ENCODE assay signal across 23 cellular contexts in the genomic region with DNA sequence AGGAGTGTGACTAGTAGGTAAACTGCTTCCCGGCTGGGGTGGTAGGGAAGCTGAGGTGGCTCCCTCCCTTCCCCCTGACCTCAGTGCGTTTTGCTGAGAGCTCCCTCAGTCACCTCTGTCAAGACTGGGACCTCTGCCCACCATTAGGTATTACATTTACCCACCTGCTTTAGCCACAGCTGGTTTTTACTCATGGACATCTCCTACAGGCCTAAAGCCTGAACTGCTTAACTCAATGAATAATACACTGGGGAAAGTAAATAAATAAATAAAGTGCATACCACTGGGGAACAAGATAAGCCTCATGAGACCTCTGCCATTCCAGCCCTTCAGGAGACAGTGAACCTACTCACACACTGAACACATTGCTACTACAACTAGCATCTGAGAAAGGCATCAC. TPM values are rescaled to one million over a fixed set of nuclear protein-coding genes. Genes with fewer than 3 reads are reported as not detected.
DNase-seq lines count a peak whose midpoint lies in the region; ATAC-seq and TF ChIP-seq lines count a peak whose summit lies in the region.
"Had no signal": no experiment of that assay in that cellular context is flagged by ENCODE, and none has a peak within 500 bp of the region (broad histone marks: within the 10 kb centered on the region; RNA-seq: fewer than 3 reads in every experiment).

No MANE protein-coding gene starts in this region.

- H3K9me3 ChIP-seq in PC-3 (ENCODE audit: low read length), result no peaks in the 10 kb centered on the region

- H3K36me3 Mint-ChIP-seq in activated CD8-positive, alpha-beta memory T cell treated with anti-CD3 and anti-CD28 coated beads, Interleukin-2, amount 10 ng/mL, durations not matched to agents 7 days and 5 days, result peaks cover 3% of the 10 kb centered on the region

- intact Hi-C loops in PC-3 (cut with micrococcal nuclease), result no loop called here

- no peaks in the 10 kb centered on the region for H3K27me3 ChIP-seq in PC-3 (ENCODE audit: low read length)
- H3K27me3 ChIP-seq: BLaER1 had no signal

- POLR2A ChIA-PET in PC-3 (lab: Charles Lee; ENCODE audit: unreplicated experiment), result no interaction called here

- ATAC-seq in PC-3, result peak; percentile 31; the same call in 1 of the 2 replicates
- ATAC-seq in GM19035 (IDR thresholded peaks at IDR 0.05; ENCODE audit: unreplicated experiment), result no peak
- ATAC-seq in activated CD8-positive, alpha-beta memory T cell treated with anti-CD3 and anti-CD28 coated beads, Interleukin-2, amount 10 ng/mL, durations not matched to agents 7 days and 5 days, result no peak

- DNase-seq in H4 (ENCODE audit: low spot score) (peak; percentile 42), PC-3 (no peak), choroid plexus epithelial cell (ENCODE audit: low read depth) (peak; percentile 22), retinal pigment epithelial cell (ENCODE audit: low read depth) (no peak), iPS-NIHi7 (ENCODE audit: extremely low spot score) (no peak)
- no peak for DNase-seq in activated CD8-positive, alpha-beta memory T cell treated with anti-CD3 and anti-CD28 coated beads, Interleukin-2, amount 10 ng/mL, durations not matched to agents 7 days and 5 days
- DNase-seq: CD4-positive, alpha-beta T cell; COR-L47; DMS79; NCI-H1105; NCI-H146; NCI-H2029 treated with DMSO at 0.1 percent for 48 hours; NCI-H2171; NCI-H345; NCI-H524; NCI-H82; OCI-M1; SHP77 treated with DMSO at 0.1 percent for 48 hours; SK-N-SH had no signal

- H3K9me3 Mint-ChIP-seq in activated CD8-positive, alpha-beta memory T cell treated with anti-CD3 and anti-CD28 coated beads, Interleukin-2, amount 10 ng/mL, durations not matched to agents 7 days and 5 days (ENCODE audit: low read depth), result peaks cover 6% of the 10 kb centered on the region

- no peak overlapping the region for H3K4me2 ChIP-seq in PC-3 (ENCODE audit: low read length)
- H3K4me2 ChIP-seq: BLaER1, SK-N-SH had no signal

- H2AFZ ChIP-seq in PC-3 (ENCODE audit: low read length), result no peak overlapping the region

- no peaks in the 10 kb centered on the region for H3K9me2 ChIP-seq in PC-3 (replicated peaks; ENCODE audit: low read length)
- H3K9me2 ChIP-seq: SK-N-SH had no signal

- H3F3A ChIP-seq in PC-3 (ENCODE audit: low read length, unreplicated experiment), result no peaks in the 10 kb centered on the region

- H3K4me3 ChIP-seq in PC-3 (ENCODE audit: low read length), result no peak overlapping the region
- H3K4me3 ChIP-seq in choroid plexus epithelial cell (ENCODE audit: low read depth, low read length), result no peak overlapping the region
- no peak overlapping the region for H3K4me3 ChIP-seq in retinal pigment epithelial cell (ENCODE audit: low read length)
- H3K4me3 ChIP-seq: BLaER1, HAP-1 had no signal

- no peaks in the 10 kb centered on the region for H3K79me2 ChIP-seq in PC-3 (ENCODE audit: low read length)

- H4K20me1 ChIP-seq in PC-3 (ENCODE audit: low read length), result no peaks in the 10 kb centered on the region
- H4K20me1 ChIP-seq: BLaER1 had no signal

- no TSS peak for BruUV-seq in PC-3 (replicated peaks; lab: Mats Ljungman, UMichigan)

- CTCF ChIA-PET in PC-3 (lab: Charles Lee), result interaction anchor here (0.6 kb wide), 1 partner anchor 45 kb away, joined by 3 read pairs; no protein-coding TSS in a partner anchor
- CTCF ChIA-PET in activated CD8-positive, alpha-beta memory T cell treated with anti-CD3 and anti-CD28 coated beads, Interleukin-2, amount 10 ng/mL, durations not matched to agents 7 days and 5 days (lab: Charles Lee), result interaction anchor here (1.0 kb wide), 1 partner anchor 15 kb away, joined by 4 read pairs; no protein-coding TSS in a partner anchor

- no peak overlapping the region for H3K27ac ChIP-seq in PC-3 (ENCODE audit: low read length)
- H3K27ac ChIP-seq: BLaER1, HL-60 had no signal

- TF ChIP-seq CTCF in PC-3 (conservative IDR thresholded peaks at IDR 0.05; ENCODE audit: low read depth, low read length) (no peak), choroid plexus epithelial cell (conservative IDR thresholded peaks at IDR 0.05; ENCODE audit: low read depth, low read length) (no peak), retinal pigment epithelial cell (conservative IDR thresholded peaks at IDR 0.05; ENCODE audit: low read depth, low read length) (peak; percentile 8)

- H3K36me3 ChIP-seq in PC-3 (ENCODE audit: low read depth, low read length), result no peaks in the 10 kb centered on the region
- H3K36me3 ChIP-seq: BLaER1, HAP-1 had no signal

- H3K4me1 ChIP-seq in PC-3 (ENCODE audit: insufficient read depth, low read length), result no peaks in the 10 kb centered on the region
- H3K4me1 ChIP-seq: HAP-1 had no signal

- no peak overlapping the region for H3K27ac Mint-ChIP-seq in activated CD8-positive, alpha-beta memory T cell treated with anti-CD3 and anti-CD28 coated beads, Interleukin-2, amount 10 ng/mL, durations not matched to agents 7 days and 5 days
- H3K27ac Mint-ChIP-seq: CD4-positive, alpha-beta T cell had no signal

- no peak overlapping the region for H3K4me3 Mint-ChIP-seq in activated CD8-positive, alpha-beta memory T cell treated with anti-CD3 and anti-CD28 coated beads, Interleukin-2, amount 10 ng/mL, durations not matched to agents 7 days and 5 days
- H3K4me3 Mint-ChIP-seq: CD4-positive, alpha-beta T cell had no signal

- H3K27me3 Mint-ChIP-seq in activated CD8-positive, alpha-beta memory T cell treated with anti-CD3 and anti-CD28 coated beads, Interleukin-2, amount 10 ng/mL, durations not matched to agents 7 days and 5 days, result no peaks in the 10 kb centered on the region
- H3K27me3 Mint-ChIP-seq: CD4-positive, alpha-beta T cell had no signal

- H3K9ac ChIP-seq in PC-3 (ENCODE audit: low read length), result no peak overlapping the region
- H3K9ac ChIP-seq: BLaER1, SK-N-SH had no signal

- H3K4me1 Mint-ChIP-seq in activated CD8-positive, alpha-beta memory T cell treated with anti-CD3 and anti-CD28 coated beads, Interleukin-2, amount 10 ng/mL, durations not matched to agents 7 days and 5 days, result peaks cover 7% of the 10 kb centered on the region

RNA-seq across cellular contexts. Expression of a gene that starts 38.9 kb away (rescaled TPM):
- total RNA-seq in H4 (2014; rRNA removed; shearing (Covaris generic)), result 50.1 and 51.7 TPM in 2 replicates
- 34.9 and 37.1 TPM in 2 replicates for total RNA-seq in PC-3 (2014; rRNA removed)
- total RNA-seq in activated CD8-positive, alpha-beta memory T cell treated with anti-CD3 and anti-CD28 coated beads, Interleukin-2, amount 10 ng/mL, durations not matched to agents 7 days and 5 days, result 10 to 100 TPM; 43.9 to 57.9 TPM

Comparison
In these comparisons a context has a peak if more than half of its experiments do, and no peak if none do; other contexts are left out.
1. DNase-seq: peak in H4 (single experiment) and choroid plexus epithelial cell (single experiment); none in PC-3 (single experiment), retinal pigment epithelial cell (single experiment), iPS-NIHi7 (single experiment) and activated CD8-positive, alpha-beta memory T cell treated with anti-CD3 and anti-CD28 coated beads, Interleukin-2, amount 10 ng/mL, durations not matched to agents 7 days and 5 days (single experiment).